32 cellular contexts compared by ENCODE assay signal in genomic region chr4:77079281-77079680, GRCh38.
"Had no signal": no experiment of that assay in that cellular context is flagged by ENCODE, and none has a peak within 500 bp of the region (broad histone marks: within the 10 kb centered on the region; RNA-seq: fewer than 3 reads in every experiment).

No MANE protein-coding gene starts in this region.

- H3K79me2 ChIP-seq: parathyroid adenoma had no signal

- H3K27ac ChIP-seq: body of pancreas, cardiac muscle cell, coronary artery, dorsolateral prefrontal cortex, parathyroid adenoma, testis, upper lobe of left lung, vagina, VCaP had no signal

- H3K4me3 ChIP-seq: body of pancreas, cardiac muscle cell, coronary artery, dorsolateral prefrontal cortex, lung, mucosa of descending colon, testis, upper lobe of left lung, vagina had no signal

- H3K36me3 ChIP-seq: cardiac muscle cell, upper lobe of left lung, vagina had no signal

- H3K4me3 Mint-ChIP-seq: activated CD4-positive, alpha-beta memory T cell treated with anti-CD3 and anti-CD28 coated beads, Interleukin-2, amount 10 ng/mL, durations not matched to agents 7 days and 5 days; activated naive CD4-positive, alpha-beta T cell treated with anti-CD3 and anti-CD28 coated beads, Interleukin-2, amount 50 U/mL, for 24 hours; neural crest cell had no signal

- H2AFZ ChIP-seq: parathyroid adenoma had no signal

- H3K9me3 Mint-ChIP-seq: activated CD4-positive, alpha-beta memory T cell treated with anti-CD3 and anti-CD28 coated beads, Interleukin-2, amount 10 ng/mL, durations not matched to agents 7 days and 5 days; activated naive CD4-positive, alpha-beta T cell treated with anti-CD3 and anti-CD28 coated beads, Interleukin-2, amount 50 U/mL, for 24 hours; activated T-helper 2 cell treated with anti-CD3 and anti-CD28 coated beads, Interferon-gamma antibody, Interleukin-2, Interleukin-4, amounts not matched to agents 10 μg/mL and 5 μg/mL and 100 μg/mL, durations not matched to agents 14 hours and 24 hours and 36 hours; neural crest cell; stimulated activated naive B cell treated with anti-CD40 and anti-IgM and Interleukin-4, amounts not matched to agents 10 μg/mL and 1 μg/mL and 100 μg/mL, for 72 hours had no signal

- H3K9ac ChIP-seq: parathyroid adenoma had no signal

- ATAC-seq: activated CD4-positive, CD25-positive, alpha-beta regulatory T cell treated with anti-CD3 and anti-CD28 coated beads, Interleukin-2, amount 50 U/mL, for 24 hours; body of pancreas; left lobe of liver; mucosa of descending colon; right cardiac atrium; stimulated activated naive B cell treated with anti-CD40 and anti-IgM and Interleukin-4, amounts not matched to agents 10 μg/mL and 1 μg/mL and 100 μg/mL, for 72 hours had no signal

- H3K27me3 Mint-ChIP-seq: activated naive CD4-positive, alpha-beta T cell treated with anti-CD3 and anti-CD28 coated beads, Interleukin-2, amount 50 U/mL, for 24 hours; stimulated activated naive B cell treated with anti-CD40 and anti-IgM and Interleukin-4, amounts not matched to agents 10 μg/mL and 1 μg/mL and 100 μg/mL, for 72 hours had no signal

- H3K27ac Mint-ChIP-seq: activated CD4-positive, alpha-beta memory T cell treated with anti-CD3 and anti-CD28 coated beads, Interleukin-2, amount 10 ng/mL, durations not matched to agents 7 days and 5 days; activated naive CD4-positive, alpha-beta T cell treated with anti-CD3 and anti-CD28 coated beads, Interleukin-2, amount 50 U/mL, for 24 hours; activated T-helper 2 cell treated with anti-CD3 and anti-CD28 coated beads, Interferon-gamma antibody, Interleukin-2, Interleukin-4, amounts not matched to agents 10 μg/mL and 5 μg/mL and 100 μg/mL, durations not matched to agents 14 hours and 24 hours and 36 hours had no signal

- FAIRE-seq: frontal cortex, TTC549 had no signal

- DNase-seq: activated CD4-positive, alpha-beta memory T cell treated with anti-CD3 and anti-CD28 coated beads, Interleukin-2, amount 10 ng/mL, durations not matched to agents 7 days and 5 days; activated CD4-positive, alpha-beta T cell treated with anti-CD3 and anti-CD28 coated beads for 48 hours; activated CD8-positive, alpha-beta memory T cell treated with anti-CD3 and anti-CD28 coated beads, Interleukin-2, amount 50 U/mL, for 48 hours; activated T-cell treated with anti-CD3 and anti-CD28 coated beads, Interleukin-2, amount 50 U/mL, for 48 hours; anterior cingulate cortex; body of pancreas; dorsolateral prefrontal cortex; effector memory CD4-positive, alpha-beta T cell; kidney glomerular epithelial cell; mesendoderm; mucosa of descending colon; occipital lobe; right cardiac atrium; stimulated activated CD4-positive, alpha-beta T cell treated with anti-CD3 and anti-CD28 coated beads, Interleukin-15, amount 100 ng/mL, for 24 hours; stimulated activated CD4-positive, alpha-beta T cell treated with anti-CD3 and anti-CD28 coated beads, Interleukin-2, amount 100 ng/mL, for 24 hours; stimulated activated naive B cell treated with anti-CD40 and anti-IgM and Interleukin-4, amounts not matched to agents 10 μg/mL and 1 μg/mL and 100 μg/mL, for 72 hours; T-helper 9 cell; testis; upper lobe of left lung had no signal

- H3K9me3 ChIP-seq: body of pancreas, mucosa of descending colon, testis, upper lobe of left lung, vagina had no signal

- H3K4me1 ChIP-seq: testis had no signal

- H3K27me3 ChIP-seq: body of pancreas, cardiac muscle cell, dorsolateral prefrontal cortex, testis, upper lobe of left lung, vagina had no signal
